15 cellular contexts compared by ENCODE assay signal in genomic region chr19:51030631-51031030, GRCh38. TPM values are rescaled to one million over a fixed set of nuclear protein-coding genes. Genes with fewer than 3 reads are reported as not detected.
DNase-seq lines count a peak whose midpoint lies in the region; ATAC-seq and TF ChIP-seq lines count a peak whose summit lies in the region.
"Had no signal": no experiment of that assay in that cellular context is flagged by ENCODE, and none has a peak within 500 bp of the region (broad histone marks: within the 10 kb centered on the region; RNA-seq: fewer than 3 reads in every experiment).

No MANE protein-coding gene starts in this region.

- POLR2A ChIA-PET in RWPE1 (lab: Yijun Ruan, JAX; ENCODE audit: low non-redundant PET) = no interaction called here

- TF ChIP-seq CTCF in upper lobe of right lung (IDR thresholded peaks at IDR 0.05) = no peak
- TF ChIP-seq CTCF in RWPE1 (conservative IDR thresholded peaks at IDR 0.05; ENCODE audit: low read depth) = no peak
- TF ChIP-seq CTCF in colonic mucosa (IDR thresholded peaks at IDR 0.05) = no peak
- TF ChIP-seq CTCF in testis (IDR thresholded peaks at IDR 0.05) = no peak

- DNase-seq in D341Med (ENCODE audit: low spot score) (peak; percentile 22), SW480 (ENCODE audit: low spot score) (peak; percentile 65), iPS-NIHi7 (ENCODE audit: extremely low spot score) (peak; percentile 26), upper lobe of right lung (peak; percentile 7), RWPE1 (ENCODE audit: low spot score) (no peak), colonic mucosa (no peak), testis (no peak)
- DNase-seq: BE2C; CD8-positive, alpha-beta T cell; COR-L47; DND-41; GF-D8; H9 had no signal

- no peaks in the 10 kb centered on the region for H3K4me1 ChIP-seq in upper lobe of right lung
- no peaks in the 10 kb centered on the region for H3K4me1 ChIP-seq in colonic mucosa
- H3K4me1 ChIP-seq in testis = peaks cover 22% of the 10 kb centered on the region
- H3K4me1 ChIP-seq: BE2C had no signal

- H3K27me3 ChIP-seq in upper lobe of right lung = peaks cover 32% of the 10 kb centered on the region
- H3K27me3 ChIP-seq in colonic mucosa = peaks cover 7% of the 10 kb centered on the region
- no peaks in the 10 kb centered on the region for H3K27me3 ChIP-seq in testis

- H3K9ac ChIP-seq in colonic mucosa (ENCODE audit: low read depth in 2 of 2, low read length in 2 of 2) = no peak overlapping the region

- intact Hi-C loops in upper lobe of right lung (cut with DNase I) (no loop called here), colonic mucosa (cut with DNase I) (no loop called here), testis (cut with DNase I; ENCODE audit: low total_unique reads) (no loop called here)

- no peak for TF ChIP-seq POLR2A in testis (IDR thresholded peaks at IDR 0.05)

- H3K4me3 ChIP-seq in upper lobe of right lung (no peak overlapping the region), colonic mucosa (no peak overlapping the region), testis (no peak overlapping the region)

- H3K9me3 ChIP-seq in upper lobe of right lung = no peaks in the 10 kb centered on the region
- no peaks in the 10 kb centered on the region for H3K9me3 ChIP-seq in colonic mucosa
- H3K9me3 ChIP-seq in testis = no peaks in the 10 kb centered on the region
- H3K9me3 ChIP-seq: BE2C had no signal

- H3K27ac ChIP-seq in upper lobe of right lung = no peak overlapping the region
- H3K27ac ChIP-seq in RWPE1 = no peak overlapping the region
- no peak overlapping the region for H3K27ac ChIP-seq in colonic mucosa
- H3K27ac ChIP-seq in testis = no peak overlapping the region
- H3K27ac ChIP-seq: C4-2B had no signal

- ATAC-seq in upper lobe of right lung = no peak
- ATAC-seq: CD8-positive, alpha-beta T cell had no signal

- CTCF ChIA-PET in RWPE1 (lab: Yijun Ruan, JAX) = no interaction called here

- 63 to 70% methylated on average over 13 of the region's 13 CpGs for WGBS in testis, 2 donors

- H3K36me3 ChIP-seq in upper lobe of right lung = no peaks in the 10 kb centered on the region
- H3K36me3 ChIP-seq in colonic mucosa = no peaks in the 10 kb centered on the region
- no peaks in the 10 kb centered on the region for H3K36me3 ChIP-seq in testis (ENCODE audit: low read depth, missing control alignments)
- H3K36me3 ChIP-seq: BE2C had no signal

RNA-seq across cellular contexts. Expression of gene KLK12, which starts 4.2 kb away (rescaled TPM):
- total RNA-seq in upper lobe of right lung (not detected), colonic mucosa (1 to 10 TPM in 1 of 2 donors, under 1 TPM in 1; 0.64 to 1.4 TPM), testis (under 1 TPM in 1 of 2 donors, not detected in 1; 0.47 TPM)
- 1.3 TPM for polyA plus RNA-seq in testis (ENCODE audit: insufficient read depth, low read depth, low replicate concordance)
- total RNA-seq: CD8-positive, alpha-beta T cell; H9; HT1080 had no signal

RNA-seq across cellular contexts. Expression of gene KLK11, which starts 4.2 kb away (rescaled TPM):
- 10.8 TPM for total RNA-seq in upper lobe of right lung
- total RNA-seq in colonic mucosa = under 1 TPM; 0.88 to 0.94 TPM
- 10 to 100 TPM; 16.8 to 46.3 TPM for total RNA-seq in testis
- 41.1 TPM for polyA plus RNA-seq in testis (ENCODE audit: insufficient read depth, low read depth, low replicate concordance)
- total RNA-seq: CD8-positive, alpha-beta T cell; H9; HT1080 had no signal

RNA-seq across cellular contexts. Expression of gene KLK10, which starts 11.1 kb away (rescaled TPM):
- total RNA-seq in upper lobe of right lung (4.7 TPM), colonic mucosa (1 to 10 TPM in 1 of 2 donors, under 1 TPM in 1; 0.40 to 1.1 TPM), testis (10 to 100 TPM in 1 of 2 donors, 1 to 10 TPM in 1; 9.2 to 15.7 TPM)
- 15.6 TPM for polyA plus RNA-seq in testis (ENCODE audit: insufficient read depth, low read depth, low replicate concordance)
- total RNA-seq: CD8-positive, alpha-beta T cell; HT1080 had no signal

RNA-seq across cellular contexts. Expression of gene KLK8, which starts 29.2 kb away (rescaled TPM):
- total RNA-seq in upper lobe of right lung (not detected), colonic mucosa (not detected), testis (1 to 10 TPM; 2.7 to 2.9 TPM)
- polyA plus RNA-seq in testis (ENCODE audit: insufficient read depth, low read depth, low replicate concordance) = 4.9 TPM
- total RNA-seq: CD8-positive, alpha-beta T cell; HT1080 had no signal

RNA-seq across cellular contexts. Expression of gene KLK13, which starts 34.3 kb away (rescaled TPM):
- total RNA-seq in upper lobe of right lung = not detected
- total RNA-seq in colonic mucosa = not detected
- 1 to 10 TPM; 3.7 to 7.8 TPM for total RNA-seq in testis
- polyA plus RNA-seq in testis (ENCODE audit: insufficient read depth, low read depth, low replicate concordance) = 13.0 TPM
- total RNA-seq: CD8-positive, alpha-beta T cell; HT1080 had no signal

Comparison
In these comparisons a context has a peak if more than half of its experiments do, and no peak if none do; other contexts are left out.
1. DNase-seq: peak in D341Med (single experiment), SW480 (single experiment), iPS-NIHi7 (single experiment) and upper lobe of right lung (single experiment); none in RWPE1 (single experiment), colonic mucosa (single experiment) and testis (single experiment).